Comparison of ENCODE assay signal across 16 cellular contexts in genomic region chr3:169619793-169620192, GRCh38. TPM values are rescaled to one million over a fixed set of nuclear protein-coding genes. Genes with fewer than 3 reads are reported as not detected.
DNase-seq lines count a peak whose midpoint lies in the region; ATAC-seq and TF ChIP-seq lines count a peak whose summit lies in the region.
"Had no signal": no experiment of that assay in that cellular context is flagged by ENCODE, and none has a peak within 500 bp of the region (broad histone marks: within the 10 kb centered on the region; RNA-seq: fewer than 3 reads in every experiment).

No MANE protein-coding gene starts in this region.

- H3K4me1 Mint-ChIP-seq in chondrocyte (ENCODE audit: low read depth) (peaks cover 7% of the 10 kb centered on the region), mesothelial cell of epicardium (peaks cover 20% of the 10 kb centered on the region)
- H3K4me1 Mint-ChIP-seq: CD14-positive monocyte had no signal

- DNase-seq in Karpas-422 (peak; percentile 43), NCI-H2081 treated with DMSO at 0.1 percent for 48 hours (lab: John Stamatoyannopoulos, UW) (peak; percentile 50), chondrocyte (ENCODE audit: low spot score) (no peak), gastrocnemius medialis (no peak), SK-N-SH (no peak), mesothelial cell of epicardium (ENCODE audit: low spot score in 2 of 2, unreplicated experiment in 2 of 2) (no peak)
- DNase-seq: activated CD4-positive, alpha-beta memory T cell treated with anti-CD3 and anti-CD28 coated beads for 36 hours; amygdala; hippocampal formation; left cardiac atrium; MV-4-11; thyroid gland had no signal

- H3K4me2 ChIP-seq in Karpas-422 (ENCODE audit: low read depth, low read length, poor library complexity, severe bottlenecking) = no peak overlapping the region
- no peak overlapping the region for H3K4me2 ChIP-seq in SK-N-SH

- H3K27me3 Mint-ChIP-seq in chondrocyte (ENCODE audit: low read depth) = no peaks in the 10 kb centered on the region
- H3K27me3 Mint-ChIP-seq in mesothelial cell of epicardium (ENCODE audit: low read depth) = no peaks in the 10 kb centered on the region

- no peaks in the 10 kb centered on the region for H3K9me3 Mint-ChIP-seq in chondrocyte (ENCODE audit: low read depth)
- H3K9me3 Mint-ChIP-seq in mesothelial cell of epicardium = no peaks in the 10 kb centered on the region
- H3K9me3 Mint-ChIP-seq: activated CD4-positive, alpha-beta memory T cell treated with anti-CD3 and anti-CD28 coated beads for 36 hours; activated T-helper 1 cell treated with anti-CD3 and anti-CD28 coated beads, Interleukin-12 subunit alpha, Interleukin-12 subunit beta, Interleukin-2, Interleukin-4 antibody, amounts not matched to agents 30 ng/mL and 10 ng/mL and 1 ng/mL, durations not matched to agents 14 hours and 24 hours and 36 hours had no signal

- no peaks in the 10 kb centered on the region for H3F3A ChIP-seq in SK-N-SH (replicated peaks; ENCODE audit: insufficient read depth)

- H3K4me3 Mint-ChIP-seq in chondrocyte (ENCODE audit: unreplicated experiment) (no peak overlapping the region), mesothelial cell of epicardium (no peak overlapping the region)
- H3K4me3 Mint-ChIP-seq: activated CD4-positive, alpha-beta memory T cell treated with anti-CD3 and anti-CD28 coated beads for 36 hours; activated T-helper 1 cell treated with anti-CD3 and anti-CD28 coated beads, Interleukin-12 subunit alpha, Interleukin-12 subunit beta, Interleukin-2, Interleukin-4 antibody, amounts not matched to agents 30 ng/mL and 10 ng/mL and 1 ng/mL, durations not matched to agents 14 hours and 24 hours and 36 hours; CD14-positive monocyte had no signal

- no peak overlapping the region for H3K4me3 ChIP-seq in Karpas-422 (ENCODE audit: low read length)
- no peak overlapping the region for H3K4me3 ChIP-seq in gastrocnemius medialis
- no peak overlapping the region for H3K4me3 ChIP-seq in SK-N-SH (ENCODE audit: low read depth in 2 of 2, low read length in 1 of 2)
- H3K4me3 ChIP-seq: thyroid gland had no signal

- TF ChIP-seq POLR2A in gastrocnemius medialis (IDR thresholded peaks at IDR 0.05) = no peak

- POLR2A ChIA-PET in SK-N-SH (lab: Yijun Ruan, JAX) = no interaction called here

- H3K79me2 ChIP-seq in Karpas-422 (ENCODE audit: low read length) = no peaks in the 10 kb centered on the region
- no peaks in the 10 kb centered on the region for H3K79me2 ChIP-seq in SK-N-SH (ENCODE audit: insufficient read depth)

- H3K36me3 ChIP-seq in Karpas-422 (ENCODE audit: insufficient read depth, low read length) = no peaks in the 10 kb centered on the region
- H3K36me3 ChIP-seq in gastrocnemius medialis = no peaks in the 10 kb centered on the region
- H3K36me3 ChIP-seq in SK-N-SH (replicated peaks in 1 of 2; ENCODE audit: control insufficient read depth in 1 of 2, insufficient read depth in 2 of 2, low read length in 1 of 2) = no peaks in the 10 kb centered on the region
- H3K36me3 ChIP-seq: thyroid gland had no signal

- no peaks in the 10 kb centered on the region for H3K9me2 ChIP-seq in Karpas-422 (replicated peaks; ENCODE audit: insufficient read depth, low read length)
- no peaks in the 10 kb centered on the region for H3K9me2 ChIP-seq in SK-N-SH

- no peak overlapping the region for H3K27ac Mint-ChIP-seq in chondrocyte (ENCODE audit: unreplicated experiment)
- H3K27ac Mint-ChIP-seq in mesothelial cell of epicardium = no peak overlapping the region
- H3K27ac Mint-ChIP-seq: activated CD4-positive, alpha-beta memory T cell treated with anti-CD3 and anti-CD28 coated beads for 36 hours; activated T-helper 1 cell treated with anti-CD3 and anti-CD28 coated beads, Interleukin-12 subunit alpha, Interleukin-12 subunit beta, Interleukin-2, Interleukin-4 antibody, amounts not matched to agents 30 ng/mL and 10 ng/mL and 1 ng/mL, durations not matched to agents 14 hours and 24 hours and 36 hours; CD14-positive monocyte had no signal

- TF ChIP-seq CTCF in chondrocyte (IDR thresholded peaks at IDR 0.05) (peak; percentile 21), gastrocnemius medialis (IDR thresholded peaks at IDR 0.05 in 4 of 5, conservative IDR thresholded peaks at IDR 0.05 in 1 of 5) (no peak), SK-N-SH (IDR thresholded peaks at IDR 0.05) (no peak), mesothelial cell of epicardium (IDR thresholded peaks at IDR 0.05; ENCODE audit: unreplicated experiment) (no peak)

- in situ Hi-C loops in gastrocnemius medialis (cut with MboI; ENCODE audit: low sequenced_read_pairs in 4 of 4) = no loop called here

- H3K9me3 ChIP-seq in Karpas-422 (ENCODE audit: low read length) (no peaks in the 10 kb centered on the region), gastrocnemius medialis (no peaks in the 10 kb centered on the region), SK-N-SH (no peaks in the 10 kb centered on the region)
- H3K9me3 ChIP-seq: thyroid gland had no signal

- ATAC-seq in gastrocnemius medialis = peak; percentile 27 to 87
- no peak for ATAC-seq in GM19467 (IDR thresholded peaks at IDR 0.05; ENCODE audit: unreplicated experiment)
- ATAC-seq: esophagus mucosa had no signal

- H3K27ac ChIP-seq in Karpas-422 (ENCODE audit: low read length) = no peak overlapping the region
- H3K27ac ChIP-seq in gastrocnemius medialis = peak overlapping the region; percentile 64 to 74 (median 70)
- H3K27ac ChIP-seq in SK-N-SH (ENCODE audit: low read depth in 2 of 2, low read length in 1 of 2) = no peak overlapping the region
- H3K27ac ChIP-seq: thyroid gland had no signal

- no peak for TF ChIP-seq RAD21 in SK-N-SH (IDR thresholded peaks at IDR 0.05; ENCODE audit: low read length)

- no peak for TF ChIP-seq EP300 in SK-N-SH (IDR thresholded peaks at IDR 0.05; ENCODE audit: borderline replicate concordance in 1 of 2, low read depth in 1 of 2, low read length in 1 of 2)

- no peaks in the 10 kb centered on the region for H3K4me1 ChIP-seq in Karpas-422 (ENCODE audit: low read length)
- H3K4me1 ChIP-seq in gastrocnemius medialis = no peaks in the 10 kb centered on the region
- peaks cover 0 to 10% of the 10 kb centered on the region in 2 experiments; a peak in 1 of 4 replicates for H3K4me1 ChIP-seq in SK-N-SH (ENCODE audit: control insufficient read depth in 1 of 2, insufficient read depth in 2 of 2, low read depth in 1 of 2, low read length in 1 of 2)
- H3K4me1 ChIP-seq: thyroid gland had no signal

- no peak overlapping the region for H2AFZ ChIP-seq in Karpas-422 (ENCODE audit: low read length)
- H2AFZ ChIP-seq in SK-N-SH (ENCODE audit: low read depth) = no peak overlapping the region

- H3K27me3 ChIP-seq in Karpas-422 (ENCODE audit: low read length) = no peaks in the 10 kb centered on the region
- no peaks in the 10 kb centered on the region for H3K27me3 ChIP-seq in gastrocnemius medialis
- no peaks in the 10 kb centered on the region for H3K27me3 ChIP-seq in SK-N-SH (ENCODE audit: insufficient read depth)
- H3K27me3 ChIP-seq: thyroid gland had no signal

- H3K36me3 Mint-ChIP-seq in chondrocyte (ENCODE audit: low read depth) (no peaks in the 10 kb centered on the region), mesothelial cell of epicardium (no peaks in the 10 kb centered on the region)
- H3K36me3 Mint-ChIP-seq: activated CD4-positive, alpha-beta memory T cell treated with anti-CD3 and anti-CD28 coated beads for 36 hours; CD14-positive monocyte had no signal

- CTCF ChIA-PET in SK-N-SH (lab: Yijun Ruan, JAX) = interaction anchor here (1.2 kb wide), 1 partner anchor 10 kb away, joined by 5 read pairs; no protein-coding TSS in a partner anchor

- WGBS in SK-N-SH (ENCODE audit: low lambda C conversion rate) = 61% methylated on average over 6 of the region's 6 CpGs

- intact Hi-C loops in gastrocnemius medialis (cut with DNase I; ENCODE audit: low total_unique reads) = loop anchor here (5.0 kb wide), 1 partner anchor 83 kb away; no protein-coding TSS in a partner anchor

- H4K20me1 ChIP-seq in Karpas-422 (ENCODE audit: insufficient read depth, low read depth, low read length) = no peaks in the 10 kb centered on the region
- H4K20me1 ChIP-seq in SK-N-SH (ENCODE audit: insufficient read depth) = no peaks in the 10 kb centered on the region

- H3K9ac ChIP-seq in Karpas-422 (ENCODE audit: low read length) = no peak overlapping the region
- no peak overlapping the region for H3K9ac ChIP-seq in SK-N-SH

TF ChIP-seq in SK-N-SH, 30 proteins besides CTCF, POLR2A, EP300 and RAD21 (continues in another document):
- TF ChIP-seq USF1 (IDR thresholded peaks at IDR 0.05; ENCODE audit: borderline replicate concordance, low read depth) (no peak), TEAD4 (IDR thresholded peaks at IDR 0.05; ENCODE audit: borderline replicate concordance, insufficient read depth) (no peak), YY1 (IDR thresholded peaks at IDR 0.05; ENCODE audit: low read depth) (no peak), MAX (IDR thresholded peaks at IDR 0.05; ENCODE audit: low read depth) (no peak), ELF1 (IDR thresholded peaks at IDR 0.05) (no peak), POLR2AphosphoS5 (IDR thresholded peaks at IDR 0.05; ENCODE audit: low read depth, low read length) (no peak), MXI1 (IDR thresholded peaks at IDR 0.05; ENCODE audit: low read depth, low read length) (no peak), TCF12 (IDR thresholded peaks at IDR 0.05) (no peak), FOXJ3 (CRISPR knock-in tag; IDR thresholded peaks at IDR 0.05) (no peak), GATA2 (CRISPR knock-in tag; IDR thresholded peaks at IDR 0.05) (no peak)

RNA-seq across cellular contexts. Expression of gene MECOM, which starts 43.7 kb away (rescaled TPM):
- not detected in 2 replicates for total RNA-seq in Karpas-422 (2014; rRNA removed; shearing (Covaris generic); ENCODE audit: low replicate concordance)
- 4.6 to 11.4 TPM (median 5.2 TPM) in 3 replicates for total RNA-seq in chondrocyte
- 1 to 10 TPM; 4.4 to 6.7 (median 4.9) TPM for total RNA-seq in gastrocnemius medialis
- 0.62 and 0.84 TPM in 2 replicates for polyA plus RNA-seq in SK-N-SH (2012; rRNA removed)
- 0.50 and 0.67 TPM in 2 replicates for polyA plus RNA-seq in SK-N-SH (2012; cell fraction: cytosol; rRNA removed)
- 1.1 and 1.5 TPM in 2 replicates for polyA plus RNA-seq in SK-N-SH (2012; cell fraction: nucleus; rRNA removed)
- total RNA-seq in mesothelial cell of epicardium = 29.2 to 32.8 TPM (median 30.2 TPM) in 3 replicates
- total RNA-seq: activated CD4-positive, alpha-beta memory T cell treated with anti-CD3 and anti-CD28 coated beads for 36 hours; activated T-helper 1 cell treated with anti-CD3 and anti-CD28 coated beads, Interleukin-12 subunit alpha, Interleukin-12 subunit beta, Interleukin-2, Interleukin-4 antibody, amounts not matched to agents 30 ng/mL and 10 ng/mL and 1 ng/mL, durations not matched to agents 14 hours and 24 hours and 36 hours had no signal
- polyA plus RNA-seq: CD14-positive monocyte had no signal

Comparison
In these comparisons a context has a peak if more than half of its experiments do, and no peak if none do; other contexts are left out.
1. DNase-seq: peak in Karpas-422 (single experiment) and NCI-H2081 treated with DMSO at 0.1 percent for 48 hours (single experiment); none in chondrocyte (single experiment), gastrocnemius medialis (0 of 2), SK-N-SH (single experiment) and mesothelial cell of epicardium (0 of 2).
2. H3K27ac ChIP-seq: peak in gastrocnemius medialis (4 of 4); none in Karpas-422 (single experiment) and SK-N-SH (0 of 2).